In the genomic region with DNA sequence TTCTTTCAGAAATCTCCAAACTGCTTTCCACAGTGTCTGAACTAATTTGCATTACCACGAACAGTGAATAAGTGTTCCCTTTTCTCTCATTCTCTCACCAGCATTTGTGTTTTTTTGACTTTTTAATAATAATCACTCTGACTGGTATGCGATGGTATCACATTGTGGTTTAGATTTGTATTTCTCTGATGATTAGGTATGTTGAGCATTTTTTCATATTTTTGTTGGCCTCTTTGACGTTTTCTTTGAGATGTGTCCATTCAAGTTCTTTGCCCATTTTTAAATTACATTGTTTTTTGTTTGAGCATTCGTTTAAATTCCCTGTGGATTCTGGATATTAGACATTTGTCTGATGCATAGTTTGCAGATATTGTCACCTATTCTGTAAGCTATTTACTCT, we compare ENCODE assay signal across 27 cellular contexts.
"Had no signal": no experiment of that assay in that cellular context is flagged by ENCODE, and none has a peak within 500 bp of the region (broad histone marks: within the 10 kb centered on the region; RNA-seq: fewer than 3 reads in every experiment).

No MANE protein-coding gene starts in this region.

- H3K4me2 ChIP-seq: hepatocyte, smooth muscle cell had no signal

- H3K27me3 ChIP-seq: hepatocyte, left lung, right atrium auricular region, right lobe of liver, stomach, testis, thyroid gland, transverse colon, upper lobe of left lung, vagina had no signal

- H3K9me3 ChIP-seq: lower lobe of right lung, psoas muscle, right atrium auricular region, right lobe of liver, testis, thyroid gland, transverse colon, upper lobe of left lung, vagina had no signal

- H3K27ac Mint-ChIP-seq: naive thymus-derived CD8-positive, alpha-beta T cell; nephron; stimulated activated naive B cell treated with anti-CD40 and anti-IgM and Interleukin-4, amounts not matched to agents 10 μg/mL and 1 μg/mL and 100 μg/mL, for 72 hours had no signal

- ATAC-seq: left colon; left lung; lower lobe of right lung; naive thymus-derived CD8-positive, alpha-beta T cell; psoas muscle; right lobe of liver; stimulated activated naive B cell treated with anti-CD40 and anti-IgM and Interleukin-4, amounts not matched to agents 10 μg/mL and 1 μg/mL and 100 μg/mL, for 72 hours; stimulated activated naive CD8-positive, alpha-beta T cell treated with anti-CD3 and anti-CD28 coated beads, Interleukin-15, Interleukin-2, amounts not matched to agents 100 U/mL and 50 U/mL, for 24 hours had no signal

- H3K36me3 ChIP-seq: left lung, lower lobe of right lung, right atrium auricular region, right lobe of liver, stomach, thyroid gland, transverse colon, upper lobe of left lung, vagina had no signal

- H3K9ac ChIP-seq: parathyroid adenoma had no signal

- H3K4me1 Mint-ChIP-seq: naive thymus-derived CD8-positive, alpha-beta T cell; nephron; neural crest cell; stimulated activated naive B cell treated with anti-CD40 and anti-IgM and Interleukin-4, amounts not matched to agents 10 μg/mL and 1 μg/mL and 100 μg/mL, for 72 hours had no signal

- H3K27ac ChIP-seq: hepatocyte, left lung, lower lobe of right lung, parathyroid adenoma, psoas muscle, right atrium auricular region, right lobe of liver, stomach, testis, thyroid gland, transverse colon, upper lobe of left lung, vagina had no signal

- H3K4me3 ChIP-seq: hepatocyte, left lung, lower lobe of right lung, psoas muscle, right atrium auricular region, right lobe of liver, smooth muscle cell, stomach, testis, thyroid gland, transverse colon, upper lobe of left lung, vagina had no signal

- H3K79me2 ChIP-seq: hepatocyte, parathyroid adenoma had no signal

- H2AFZ ChIP-seq: hepatocyte, parathyroid adenoma had no signal

- DNase-seq: kidney; left colon; left lung; lower lobe of right lung; mammary epithelial cell; mesenchymal stem cell; naive thymus-derived CD8-positive, alpha-beta T cell; occipital lobe; psoas muscle; right lobe of liver; stimulated activated CD4-positive, alpha-beta T cell treated with anti-CD3 and anti-CD28 coated beads, Interleukin-1b, Interleukin-23, amount 100 ng/mL, for 48 hours; stimulated activated CD4-positive, alpha-beta T cell treated with anti-CD3 and anti-CD28 coated beads, Interleukin-4, amount 100 ng/mL, for 1 hour; stimulated activated naive B cell treated with anti-CD40 and anti-IgM and Interleukin-4, amounts not matched to agents 10 μg/mL and 1 μg/mL and 100 μg/mL, for 72 hours; stimulated activated naive CD8-positive, alpha-beta T cell treated with anti-CD3 and anti-CD28 coated beads, Interleukin-15, Interleukin-2, amounts not matched to agents 100 U/mL and 50 U/mL, for 24 hours; stomach; testis; thyroid gland; transverse colon; upper lobe of left lung had no signal

- H3K36me3 Mint-ChIP-seq: naive thymus-derived CD8-positive, alpha-beta T cell; stimulated activated naive B cell treated with anti-CD40 and anti-IgM and Interleukin-4, amounts not matched to agents 10 μg/mL and 1 μg/mL and 100 μg/mL, for 72 hours had no signal

- H3K27me3 Mint-ChIP-seq: naive thymus-derived CD8-positive, alpha-beta T cell; stimulated activated naive B cell treated with anti-CD40 and anti-IgM and Interleukin-4, amounts not matched to agents 10 μg/mL and 1 μg/mL and 100 μg/mL, for 72 hours had no signal

- H3K4me3 Mint-ChIP-seq: naive thymus-derived CD8-positive, alpha-beta T cell; nephron; neural crest cell; stimulated activated naive B cell treated with anti-CD40 and anti-IgM and Interleukin-4, amounts not matched to agents 10 μg/mL and 1 μg/mL and 100 μg/mL, for 72 hours had no signal

- H3K4me1 ChIP-seq: left lung, lower lobe of right lung, parathyroid adenoma, psoas muscle, right atrium auricular region, right lobe of liver, stomach, testis, thyroid gland, transverse colon, upper lobe of left lung, vagina had no signal

- FAIRE-seq: islet of Langerhans, kidney had no signal
